1 cellular context compared by ENCODE assay signal in the genomic region with DNA sequence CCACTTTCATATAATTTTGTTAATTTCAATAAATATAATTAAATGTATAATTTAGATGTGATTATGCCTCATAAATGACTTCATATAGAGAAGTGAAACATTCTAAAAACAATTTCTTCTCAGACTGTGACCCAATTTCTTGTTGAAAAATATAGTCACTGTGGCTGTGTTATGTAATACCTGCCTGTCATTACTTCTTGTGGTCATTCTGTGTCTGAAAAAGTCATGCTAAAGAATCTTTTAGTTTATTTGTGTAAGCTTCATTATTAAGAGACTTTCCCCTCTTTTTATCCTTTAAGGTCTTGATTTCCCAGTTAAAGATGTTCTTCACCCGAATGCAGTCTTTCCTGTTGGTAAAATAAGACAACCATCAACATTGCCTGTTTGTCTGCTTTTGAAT.
TF ChIP-seq lines count a peak whose summit lies in the region.

No MANE protein-coding gene starts in this region.

TF ChIP-seq in SK-N-SH, 30 proteins besides CTCF, POLR2A, EP300 and RAD21 (continued from another document):
- TF ChIP-seq, protein P1, sequence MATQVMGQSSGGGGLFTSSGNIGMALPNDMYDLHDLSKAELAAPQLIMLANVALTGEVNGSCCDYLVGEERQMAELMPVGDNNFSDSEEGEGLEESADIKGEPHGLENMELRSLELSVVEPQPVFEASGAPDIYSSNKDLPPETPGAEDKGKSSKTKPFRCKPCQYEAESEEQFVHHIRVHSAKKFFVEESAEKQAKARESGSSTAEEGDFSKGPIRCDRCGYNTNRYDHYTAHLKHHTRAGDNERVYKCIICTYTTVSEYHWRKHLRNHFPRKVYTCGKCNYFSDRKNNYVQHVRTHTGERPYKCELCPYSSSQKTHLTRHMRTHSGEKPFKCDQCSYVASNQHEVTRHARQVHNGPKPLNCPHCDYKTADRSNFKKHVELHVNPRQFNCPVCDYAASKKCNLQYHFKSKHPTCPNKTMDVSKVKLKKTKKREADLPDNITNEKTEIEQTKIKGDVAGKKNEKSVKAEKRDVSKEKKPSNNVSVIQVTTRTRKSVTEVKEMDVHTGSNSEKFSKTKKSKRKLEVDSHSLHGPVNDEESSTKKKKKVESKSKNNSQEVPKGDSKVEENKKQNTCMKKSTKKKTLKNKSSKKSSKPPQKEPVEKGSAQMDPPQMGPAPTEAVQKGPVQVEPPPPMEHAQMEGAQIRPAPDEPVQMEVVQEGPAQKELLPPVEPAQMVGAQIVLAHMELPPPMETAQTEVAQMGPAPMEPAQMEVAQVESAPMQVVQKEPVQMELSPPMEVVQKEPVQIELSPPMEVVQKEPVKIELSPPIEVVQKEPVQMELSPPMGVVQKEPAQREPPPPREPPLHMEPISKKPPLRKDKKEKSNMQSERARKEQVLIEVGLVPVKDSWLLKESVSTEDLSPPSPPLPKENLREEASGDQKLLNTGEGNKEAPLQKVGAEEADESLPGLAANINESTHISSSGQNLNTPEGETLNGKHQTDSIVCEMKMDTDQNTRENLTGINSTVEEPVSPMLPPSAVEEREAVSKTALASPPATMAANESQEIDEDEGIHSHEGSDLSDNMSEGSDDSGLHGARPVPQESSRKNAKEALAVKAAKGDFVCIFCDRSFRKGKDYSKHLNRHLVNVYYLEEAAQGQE (IDR thresholded peaks at IDR 0.05; ENCODE audit: low read depth, low read length), result no peak
- TF ChIP-seq, protein P2, sequence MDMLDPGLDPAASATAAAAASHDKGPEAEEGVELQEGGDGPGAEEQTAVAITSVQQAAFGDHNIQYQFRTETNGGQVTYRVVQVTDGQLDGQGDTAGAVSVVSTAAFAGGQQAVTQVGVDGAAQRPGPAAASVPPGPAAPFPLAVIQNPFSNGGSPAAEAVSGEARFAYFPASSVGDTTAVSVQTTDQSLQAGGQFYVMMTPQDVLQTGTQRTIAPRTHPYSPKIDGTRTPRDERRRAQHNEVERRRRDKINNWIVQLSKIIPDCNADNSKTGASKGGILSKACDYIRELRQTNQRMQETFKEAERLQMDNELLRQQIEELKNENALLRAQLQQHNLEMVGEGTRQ (IDR thresholded peaks at IDR 0.05; ENCODE audit: borderline replicate concordance, low read depth, low read length), result no peak
- TF ChIP-seq NRF1 (IDR thresholded peaks at IDR 0.05; ENCODE audit: low read depth, low read length), result no peak
- TF ChIP-seq TCF12 (IDR thresholded peaks at IDR 0.05), result no peak
- TF ChIP-seq RXRA (IDR thresholded peaks at IDR 0.05; ENCODE audit: borderline replicate concordance, low read depth), result no peak
- TF ChIP-seq CHD2 (IDR thresholded peaks at IDR 0.05; ENCODE audit: low read length, partially characterized antibody), result no peak
- TF ChIP-seq, protein P3, sequence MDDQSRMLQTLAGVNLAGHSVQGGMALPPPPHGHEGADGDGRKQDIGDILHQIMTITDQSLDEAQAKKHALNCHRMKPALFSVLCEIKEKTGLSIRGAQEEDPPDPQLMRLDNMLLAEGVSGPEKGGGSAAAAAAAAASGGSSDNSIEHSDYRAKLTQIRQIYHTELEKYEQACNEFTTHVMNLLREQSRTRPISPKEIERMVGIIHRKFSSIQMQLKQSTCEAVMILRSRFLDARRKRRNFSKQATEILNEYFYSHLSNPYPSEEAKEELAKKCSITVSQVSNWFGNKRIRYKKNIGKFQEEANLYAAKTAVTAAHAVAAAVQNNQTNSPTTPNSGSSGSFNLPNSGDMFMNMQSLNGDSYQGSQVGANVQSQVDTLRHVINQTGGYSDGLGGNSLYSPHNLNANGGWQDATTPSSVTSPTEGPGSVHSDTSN (IDR thresholded peaks at IDR 0.05), result no peak
